In the genomic region with DNA sequence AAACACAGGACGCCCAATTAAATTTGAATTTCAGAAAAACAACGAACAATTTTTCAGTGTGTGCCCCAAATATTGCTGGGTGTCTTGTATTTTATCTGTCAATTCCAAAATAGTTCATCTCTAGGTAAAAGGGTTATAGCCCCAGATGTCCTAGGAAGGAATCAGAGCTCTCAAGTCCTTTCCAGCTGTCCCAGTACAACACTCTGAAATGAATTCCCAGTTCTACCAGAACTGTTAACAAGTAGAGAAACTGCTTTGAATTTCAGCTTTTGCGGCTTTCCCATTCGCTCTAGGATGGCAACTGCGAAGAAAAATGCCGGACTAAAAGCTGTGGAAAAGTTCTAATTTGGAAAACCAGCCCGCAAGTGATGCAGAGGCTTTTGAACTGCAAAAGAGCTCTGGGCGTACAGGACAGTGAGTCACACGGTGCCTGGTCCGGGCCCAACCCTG, we compare ENCODE assay signal across 8 cellular contexts. TPM values are rescaled to one million over a fixed set of nuclear protein-coding genes. Genes with fewer than 3 reads are reported as not detected.
DNase-seq lines count a peak whose midpoint lies in the region; ATAC-seq, FAIRE-seq and TF ChIP-seq lines count a peak whose summit lies in the region.

No MANE protein-coding gene starts in this region.

- H3K27me3 ChIP-seq in mesendoderm (ENCODE audit: insufficient read depth, low read length, poor library complexity): no peaks in the 10 kb centered on the region
- H3K27me3 ChIP-seq in upper lobe of right lung: no peaks in the 10 kb centered on the region

- TF ChIP-seq CTCF in brain (conservative IDR thresholded peaks at IDR 0.05) (no peak), upper lobe of right lung (IDR thresholded peaks at IDR 0.05) (no peak)

- H3K18ac ChIP-seq in mesendoderm (ENCODE audit: low read length): peak overlapping the region; percentile 71

- H3K27ac Mint-ChIP-seq in activated naive CD4-positive, alpha-beta T cell treated with anti-CD3 and anti-CD28 coated beads for 36 hours: peak overlapping the region; percentile 65
- peak overlapping the region; percentile 60 to 93 (median 87) for H3K27ac Mint-ChIP-seq in brain

- peaks cover 6% of the 10 kb centered on the region for H3K79me1 ChIP-seq in mesendoderm (ENCODE audit: low read length)

- peak overlapping the region; percentile 75 for H3K56ac ChIP-seq in mesendoderm (ENCODE audit: low read length)

- H3K23ac ChIP-seq in mesendoderm (ENCODE audit: low read length): no peak overlapping the region

- intact Hi-C loops in activated naive CD4-positive, alpha-beta T cell treated with anti-CD3 and anti-CD28 coated beads for 36 hours (cut with micrococcal nuclease): loop anchor here (1.0 to 10.0 kb wide), 7 partner anchors 85 to 1156 kb away; partner anchors contain the start of genes ATG16L1, COPS7B, EIF4E2 and HJURP
- intact Hi-C loops in upper lobe of right lung (cut with DNase I): no loop called here

- no peak overlapping the region for H3K4ac ChIP-seq in mesendoderm (ENCODE audit: low read depth, low read length)

- H3K4me3 Mint-ChIP-seq in activated naive CD4-positive, alpha-beta T cell treated with anti-CD3 and anti-CD28 coated beads for 36 hours: peak overlapping the region; percentile 87
- H3K4me3 Mint-ChIP-seq in brain: peak overlapping the region; percentile 98 to 100 (median 99)

- H3K4me2 ChIP-seq in mesendoderm (ENCODE audit: low read length): no peak overlapping the region

- no peak overlapping the region for H2BK5ac ChIP-seq in mesendoderm (ENCODE audit: low read length)

- H3K9me3 Mint-ChIP-seq in activated naive CD4-positive, alpha-beta T cell treated with anti-CD3 and anti-CD28 coated beads for 36 hours: peaks cover 3% of the 10 kb centered on the region
- H3K9me3 Mint-ChIP-seq in brain: peaks cover 0 to 4% (median 0%) of the 10 kb centered on the region in 5 experiments

- H3K4me3 ChIP-seq in mesendoderm (ENCODE audit: low read length) (no peak overlapping the region), upper lobe of right lung (peak overlapping the region; percentile 99)

- peak overlapping the region; percentile 87 for H4K8ac ChIP-seq in mesendoderm (ENCODE audit: low read depth, low read length)

- DNase-seq in activated naive CD4-positive, alpha-beta T cell treated with anti-CD3 and anti-CD28 coated beads for 36 hours: no peak
- DNase-seq in activated naive CD4-positive, alpha-beta T cell (lab: John Stamatoyannopoulos, UW): no peak
- DNase-seq in mesendoderm (no peak), upper lobe of right lung (no peak), GM12891 (ENCODE audit: insufficient read length, low spot score) (no peak), inferior parietal cortex (ENCODE audit: extremely low spot score) (no peak)

- H3K9me3 ChIP-seq in upper lobe of right lung: no peaks in the 10 kb centered on the region

- no peak overlapping the region for H2BK15ac ChIP-seq in mesendoderm (replicated peaks; ENCODE audit: low read depth)

- peaks cover 35% of the 10 kb centered on the region for H3K4me1 Mint-ChIP-seq in activated naive CD4-positive, alpha-beta T cell treated with anti-CD3 and anti-CD28 coated beads for 36 hours (ENCODE audit: low read depth)
- peaks cover 33% of the 10 kb centered on the region for H3K4me1 Mint-ChIP-seq in brain

- no peak for TF ChIP-seq POLR2A in GM12891 (IDR thresholded peaks at IDR 0.05; ENCODE audit: low read depth, low read length)

- ATAC-seq in upper lobe of right lung (no peak), HG02884 (IDR thresholded peaks at IDR 0.05; ENCODE audit: unreplicated experiment) (no peak)

- peaks cover 17% of the 10 kb centered on the region for H3K36me3 Mint-ChIP-seq in activated naive CD4-positive, alpha-beta T cell treated with anti-CD3 and anti-CD28 coated beads for 36 hours (ENCODE audit: low read depth)
- peaks cover 18% of the 10 kb centered on the region for H3K36me3 Mint-ChIP-seq in brain

- H3K9ac ChIP-seq in mesendoderm (ENCODE audit: low read length): peak overlapping the region; percentile 68

- no peak overlapping the region for H2AK5ac ChIP-seq in mesendoderm (ENCODE audit: low read length)

- H3K36me3 ChIP-seq in mesendoderm (ENCODE audit: control insufficient read depth, insufficient read depth, low read length): no peaks in the 10 kb centered on the region
- H3K36me3 ChIP-seq in upper lobe of right lung: no peaks in the 10 kb centered on the region

- peaks cover 33% of the 10 kb centered on the region for H3K79me2 ChIP-seq in mesendoderm (ENCODE audit: control insufficient read depth, insufficient read depth, low read length)

- H2BK120ac ChIP-seq in mesendoderm (ENCODE audit: low read depth, low read length): no peak overlapping the region

- FAIRE-seq in GM12891 (lab: Jason Lieb, UNC): no peak

- peak overlapping the region; percentile 1 for H4K5ac ChIP-seq in mesendoderm (ENCODE audit: low read length)

- no CpG with 5 or more reads among the region's 10 CpGs for WGBS in mesendoderm (ENCODE audit: extremely low coverage, insufficient coverage, low lambda C conversion rate)

- CTCF ChIA-PET in activated naive CD4-positive, alpha-beta T cell treated with anti-CD3 and anti-CD28 coated beads for 36 hours (lab: Charles Lee): interaction anchor here (1.5 kb wide), 1 partner anchor 11 kb away, joined by 7 read pairs; no protein-coding TSS in a partner anchor

- H3K4me1 ChIP-seq in mesendoderm (ENCODE audit: control insufficient read depth, low read depth, low read length) (peaks cover 7% of the 10 kb centered on the region), upper lobe of right lung (peaks cover 31% of the 10 kb centered on the region)

- no peak overlapping the region for H3K27ac ChIP-seq in mesendoderm (ENCODE audit: low read depth, low read length)
- peak overlapping the region; percentile 90 for H3K27ac ChIP-seq in upper lobe of right lung

- no peaks in the 10 kb centered on the region for H3K27me3 Mint-ChIP-seq in activated naive CD4-positive, alpha-beta T cell treated with anti-CD3 and anti-CD28 coated beads for 36 hours (ENCODE audit: low read depth)
- H3K27me3 Mint-ChIP-seq in brain: peaks cover 11% of the 10 kb centered on the region

TF ChIP-seq in GM12891, 5 proteins besides CTCF, POLR2A, EP300 and RAD21:
- no peak for TF ChIP-seq POLR2AphosphoS5 (IDR thresholded peaks at IDR 0.05; ENCODE audit: low read depth, low read length)
- no peak for TF ChIP-seq POU2F2 (IDR thresholded peaks at IDR 0.05; ENCODE audit: low read depth, low read length)
- TF ChIP-seq SPI1 (IDR thresholded peaks at IDR 0.05; ENCODE audit: low read depth, low read length): no peak
- no peak for TF ChIP-seq PAX5 (IDR thresholded peaks at IDR 0.05; ENCODE audit: insufficient read depth, low read length, severe bottlenecking)
- TF ChIP-seq TAF1 (IDR thresholded peaks at IDR 0.05; ENCODE audit: low read depth, low read length): no peak

RNA-seq across cellular contexts. Expression of gene GIGYF2, which starts 0.5 kb away (rescaled TPM):
- 10 to 100 TPM; 49.7 to 52.8 TPM for total RNA-seq in activated naive CD4-positive, alpha-beta T cell treated with anti-CD3 and anti-CD28 coated beads for 36 hours
- polyA plus RNA-seq in brain (ENCODE audit: insufficient read depth, low read depth, low replicate concordance): 20.8 TPM
- 29.4 TPM for polyA plus RNA-seq in mesendoderm (2013, experiment 1 of 2)
- 30.9 TPM for polyA plus RNA-seq in mesendoderm (2013, experiment 2 of 2)
- 70.5 TPM for total RNA-seq in upper lobe of right lung
- polyA plus RNA-seq in GM12891 (2012; ENCODE audit: low read depth, missing spikeins): 25.3 TPM
